In the genomic region with DNA sequence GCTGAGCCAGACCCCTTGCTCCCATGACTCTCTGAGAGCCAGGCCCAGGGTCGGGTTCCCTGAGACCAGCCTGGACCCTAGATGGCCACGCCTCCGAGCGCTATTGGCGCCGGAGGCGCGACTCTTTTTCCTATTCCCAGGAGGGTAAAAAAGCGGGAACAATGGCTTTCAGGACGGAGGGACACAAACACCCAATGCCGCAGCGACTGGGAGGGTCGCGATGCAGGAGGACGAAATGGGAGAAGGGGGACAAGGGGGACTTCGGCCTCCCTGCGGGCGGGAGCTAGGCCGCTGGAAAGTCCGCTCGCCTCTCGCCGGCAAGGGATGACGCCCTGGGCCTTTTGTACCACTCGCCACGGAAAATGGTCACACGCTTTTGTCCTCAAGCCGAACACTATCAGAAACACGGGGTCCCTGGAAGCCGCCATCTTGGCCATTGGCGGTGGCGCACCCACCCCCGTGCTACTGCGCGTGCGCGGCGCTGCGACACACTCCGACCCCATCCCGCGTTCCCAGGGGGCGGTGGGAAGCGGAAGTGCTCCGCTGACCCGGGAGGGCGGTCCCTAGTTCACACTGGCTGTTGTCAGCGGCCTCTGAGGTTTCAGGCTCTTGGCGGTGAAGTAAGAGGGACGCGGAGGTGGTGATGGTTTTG, we compare ENCODE assay signal across 1 cellular context.
TF ChIP-seq lines count a peak whose summit lies in the region.

No MANE protein-coding gene starts in this region.

TF ChIP-seq in H1, 55 proteins besides CTCF, POLR2A, EP300 and RAD21 (continued from another document):
- no peak for TF ChIP-seq RBBP5 (IDR thresholded peaks at IDR 0.05; ENCODE audit: borderline replicate concordance, low read depth, low read length)
- TF ChIP-seq, protein P1, sequence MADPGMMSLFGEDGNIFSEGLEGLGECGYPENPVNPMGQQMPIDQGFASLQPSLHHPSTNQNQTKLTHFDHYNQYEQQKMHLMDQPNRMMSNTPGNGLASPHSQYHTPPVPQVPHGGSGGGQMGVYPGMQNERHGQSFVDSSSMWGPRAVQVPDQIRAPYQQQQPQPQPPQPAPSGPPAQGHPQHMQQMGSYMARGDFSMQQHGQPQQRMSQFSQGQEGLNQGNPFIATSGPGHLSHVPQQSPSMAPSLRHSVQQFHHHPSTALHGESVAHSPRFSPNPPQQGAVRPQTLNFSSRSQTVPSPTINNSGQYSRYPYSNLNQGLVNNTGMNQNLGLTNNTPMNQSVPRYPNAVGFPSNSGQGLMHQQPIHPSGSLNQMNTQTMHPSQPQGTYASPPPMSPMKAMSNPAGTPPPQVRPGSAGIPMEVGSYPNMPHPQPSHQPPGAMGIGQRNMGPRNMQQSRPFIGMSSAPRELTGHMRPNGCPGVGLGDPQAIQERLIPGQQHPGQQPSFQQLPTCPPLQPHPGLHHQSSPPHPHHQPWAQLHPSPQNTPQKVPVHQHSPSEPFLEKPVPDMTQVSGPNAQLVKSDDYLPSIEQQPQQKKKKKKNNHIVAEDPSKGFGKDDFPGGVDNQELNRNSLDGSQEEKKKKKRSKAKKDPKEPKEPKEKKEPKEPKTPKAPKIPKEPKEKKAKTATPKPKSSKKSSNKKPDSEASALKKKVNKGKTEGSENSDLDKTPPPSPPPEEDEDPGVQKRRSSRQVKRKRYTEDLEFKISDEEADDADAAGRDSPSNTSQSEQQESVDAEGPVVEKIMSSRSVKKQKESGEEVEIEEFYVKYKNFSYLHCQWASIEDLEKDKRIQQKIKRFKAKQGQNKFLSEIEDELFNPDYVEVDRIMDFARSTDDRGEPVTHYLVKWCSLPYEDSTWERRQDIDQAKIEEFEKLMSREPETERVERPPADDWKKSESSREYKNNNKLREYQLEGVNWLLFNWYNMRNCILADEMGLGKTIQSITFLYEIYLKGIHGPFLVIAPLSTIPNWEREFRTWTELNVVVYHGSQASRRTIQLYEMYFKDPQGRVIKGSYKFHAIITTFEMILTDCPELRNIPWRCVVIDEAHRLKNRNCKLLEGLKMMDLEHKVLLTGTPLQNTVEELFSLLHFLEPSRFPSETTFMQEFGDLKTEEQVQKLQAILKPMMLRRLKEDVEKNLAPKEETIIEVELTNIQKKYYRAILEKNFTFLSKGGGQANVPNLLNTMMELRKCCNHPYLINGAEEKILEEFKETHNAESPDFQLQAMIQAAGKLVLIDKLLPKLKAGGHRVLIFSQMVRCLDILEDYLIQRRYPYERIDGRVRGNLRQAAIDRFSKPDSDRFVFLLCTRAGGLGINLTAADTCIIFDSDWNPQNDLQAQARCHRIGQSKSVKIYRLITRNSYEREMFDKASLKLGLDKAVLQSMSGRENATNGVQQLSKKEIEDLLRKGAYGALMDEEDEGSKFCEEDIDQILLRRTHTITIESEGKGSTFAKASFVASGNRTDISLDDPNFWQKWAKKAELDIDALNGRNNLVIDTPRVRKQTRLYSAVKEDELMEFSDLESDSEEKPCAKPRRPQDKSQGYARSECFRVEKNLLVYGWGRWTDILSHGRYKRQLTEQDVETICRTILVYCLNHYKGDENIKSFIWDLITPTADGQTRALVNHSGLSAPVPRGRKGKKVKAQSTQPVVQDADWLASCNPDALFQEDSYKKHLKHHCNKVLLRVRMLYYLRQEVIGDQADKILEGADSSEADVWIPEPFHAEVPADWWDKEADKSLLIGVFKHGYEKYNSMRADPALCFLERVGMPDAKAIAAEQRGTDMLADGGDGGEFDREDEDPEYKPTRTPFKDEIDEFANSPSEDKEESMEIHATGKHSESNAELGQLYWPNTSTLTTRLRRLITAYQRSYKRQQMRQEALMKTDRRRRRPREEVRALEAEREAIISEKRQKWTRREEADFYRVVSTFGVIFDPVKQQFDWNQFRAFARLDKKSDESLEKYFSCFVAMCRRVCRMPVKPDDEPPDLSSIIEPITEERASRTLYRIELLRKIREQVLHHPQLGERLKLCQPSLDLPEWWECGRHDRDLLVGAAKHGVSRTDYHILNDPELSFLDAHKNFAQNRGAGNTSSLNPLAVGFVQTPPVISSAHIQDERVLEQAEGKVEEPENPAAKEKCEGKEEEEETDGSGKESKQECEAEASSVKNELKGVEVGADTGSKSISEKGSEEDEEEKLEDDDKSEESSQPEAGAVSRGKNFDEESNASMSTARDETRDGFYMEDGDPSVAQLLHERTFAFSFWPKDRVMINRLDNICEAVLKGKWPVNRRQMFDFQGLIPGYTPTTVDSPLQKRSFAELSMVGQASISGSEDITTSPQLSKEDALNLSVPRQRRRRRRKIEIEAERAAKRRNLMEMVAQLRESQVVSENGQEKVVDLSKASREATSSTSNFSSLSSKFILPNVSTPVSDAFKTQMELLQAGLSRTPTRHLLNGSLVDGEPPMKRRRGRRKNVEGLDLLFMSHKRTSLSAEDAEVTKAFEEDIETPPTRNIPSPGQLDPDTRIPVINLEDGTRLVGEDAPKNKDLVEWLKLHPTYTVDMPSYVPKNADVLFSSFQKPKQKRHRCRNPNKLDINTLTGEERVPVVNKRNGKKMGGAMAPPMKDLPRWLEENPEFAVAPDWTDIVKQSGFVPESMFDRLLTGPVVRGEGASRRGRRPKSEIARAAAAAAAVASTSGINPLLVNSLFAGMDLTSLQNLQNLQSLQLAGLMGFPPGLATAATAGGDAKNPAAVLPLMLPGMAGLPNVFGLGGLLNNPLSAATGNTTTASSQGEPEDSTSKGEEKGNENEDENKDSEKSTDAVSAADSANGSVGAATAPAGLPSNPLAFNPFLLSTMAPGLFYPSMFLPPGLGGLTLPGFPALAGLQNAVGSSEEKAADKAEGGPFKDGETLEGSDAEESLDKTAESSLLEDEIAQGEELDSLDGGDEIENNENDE (IDR thresholded peaks at IDR 0.05; ENCODE audit: insufficient replicate concordance, low read length) = no peak
- TF ChIP-seq HDAC2 (IDR thresholded peaks at IDR 0.05; ENCODE audit: borderline replicate concordance in 1 of 2, low read depth in 2 of 2, low read length in 2 of 2) = no peak
- TF ChIP-seq RNF2 (IDR thresholded peaks at IDR 0.05; ENCODE audit: borderline replicate concordance, low read depth, low read length, missing control alignments, poor library complexity, severe bottlenecking) = no peak
- peak; percentile 46; the same call in 1 of the 2 replicates for TF ChIP-seq CREB1 (IDR thresholded peaks at IDR 0.05)
- peak; percentile 35; the same call in 1 of the 2 replicates for TF ChIP-seq MAX (IDR thresholded peaks at IDR 0.05)
- peak; percentile 78 for TF ChIP-seq POLR2AphosphoS5 (IDR thresholded peaks at IDR 0.05; ENCODE audit: low read depth, low read length)
- TF ChIP-seq, protein P2, sequence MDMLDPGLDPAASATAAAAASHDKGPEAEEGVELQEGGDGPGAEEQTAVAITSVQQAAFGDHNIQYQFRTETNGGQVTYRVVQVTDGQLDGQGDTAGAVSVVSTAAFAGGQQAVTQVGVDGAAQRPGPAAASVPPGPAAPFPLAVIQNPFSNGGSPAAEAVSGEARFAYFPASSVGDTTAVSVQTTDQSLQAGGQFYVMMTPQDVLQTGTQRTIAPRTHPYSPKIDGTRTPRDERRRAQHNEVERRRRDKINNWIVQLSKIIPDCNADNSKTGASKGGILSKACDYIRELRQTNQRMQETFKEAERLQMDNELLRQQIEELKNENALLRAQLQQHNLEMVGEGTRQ (IDR thresholded peaks at IDR 0.05; ENCODE audit: low read length) = no peak
- no peak for TF ChIP-seq RXRA (IDR thresholded peaks at IDR 0.05; ENCODE audit: insufficient read depth, low read depth, low read length)
- TF ChIP-seq SIX5 (IDR thresholded peaks at IDR 0.05; ENCODE audit: low read depth, low read length) = no peak
- TF ChIP-seq SIN3A (conservative IDR thresholded peaks at IDR 0.05 in 1 of 2, IDR thresholded peaks at IDR 0.05 in 1 of 2; ENCODE audit: low read depth in 1 of 2, low read length in 2 of 2) = no peak
- TF ChIP-seq BRCA1 (IDR thresholded peaks at IDR 0.05; ENCODE audit: low read depth, low read length) = no peak
- TF ChIP-seq JUND (IDR thresholded peaks at IDR 0.05; ENCODE audit: low read length) = no peak
- TF ChIP-seq ATF2 (IDR thresholded peaks at IDR 0.05; ENCODE audit: low read length) = no peak
- peak; percentile 47 for TF ChIP-seq NRF1 (IDR thresholded peaks at IDR 0.05; ENCODE audit: low read depth, low read length)
- TF ChIP-seq KDM5A (IDR thresholded peaks at IDR 0.05; ENCODE audit: low read length) = no peak
- no peak for TF ChIP-seq ATF3 (IDR thresholded peaks at IDR 0.05; ENCODE audit: insufficient read depth, low read depth, low read length)
- TF ChIP-seq, protein P3, sequence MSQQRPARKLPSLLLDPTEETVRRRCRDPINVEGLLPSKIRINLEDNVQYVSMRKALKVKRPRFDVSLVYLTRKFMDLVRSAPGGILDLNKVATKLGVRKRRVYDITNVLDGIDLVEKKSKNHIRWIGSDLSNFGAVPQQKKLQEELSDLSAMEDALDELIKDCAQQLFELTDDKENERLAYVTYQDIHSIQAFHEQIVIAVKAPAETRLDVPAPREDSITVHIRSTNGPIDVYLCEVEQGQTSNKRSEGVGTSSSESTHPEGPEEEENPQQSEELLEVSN (IDR thresholded peaks at IDR 0.05) = peak; percentile 52
- no peak for TF ChIP-seq MAFK (IDR thresholded peaks at IDR 0.05; ENCODE audit: low read depth, low read length)
- TF ChIP-seq SIRT6 (IDR thresholded peaks at IDR 0.05; ENCODE audit: low read length) = no peak
- TF ChIP-seq RFX5 (IDR thresholded peaks at IDR 0.05; ENCODE audit: borderline replicate concordance, low read depth, low read length) = no peak
- TF ChIP-seq TBP (IDR thresholded peaks at IDR 0.05; ENCODE audit: low read depth, low read length) = peak; percentile 58; the same call in 1 of the 2 replicates
- TF ChIP-seq CTBP2 (IDR thresholded peaks at IDR 0.05; ENCODE audit: borderline replicate concordance, insufficient read depth, insufficient read length, low read length) = no peak
- TF ChIP-seq CEBPB (IDR thresholded peaks at IDR 0.05; ENCODE audit: low read depth, low read length) = no peak
- TF ChIP-seq CHD1 (IDR thresholded peaks at IDR 0.05; ENCODE audit: low read depth, low read length) = no peak
- TF ChIP-seq BACH1 (IDR thresholded peaks at IDR 0.05; ENCODE audit: low read length) = no peak
- TF ChIP-seq EZH2 (IDR thresholded peaks at IDR 0.05; ENCODE audit: low read depth, low read length, severe bottlenecking) = no peak
- no peak for TF ChIP-seq HDAC6 (IDR thresholded peaks at IDR 0.05; ENCODE audit: low read depth, low read length)
- TF ChIP-seq TAF7 (optimal IDR thresholded peaks at IDR 0.05; ENCODE audit: borderline replicate concordance, low read depth, low read length) = no peak
- no peak for TF ChIP-seq KDM4A (IDR thresholded peaks at IDR 0.05; ENCODE audit: low read depth, low read length, severe bottlenecking)
- TF ChIP-seq PHF8 (conservative IDR thresholded peaks at IDR 0.05; ENCODE audit: low read depth, low read length) = peak; percentile 81
- TF ChIP-seq YY1 (IDR thresholded peaks at IDR 0.05; ENCODE audit: low read depth, low read length) = peak; percentile 93
- no peak for TF ChIP-seq EGR1 (IDR thresholded peaks at IDR 0.05; ENCODE audit: borderline replicate concordance, low read depth, low read length)
- TF ChIP-seq TCF12 (IDR thresholded peaks at IDR 0.05; ENCODE audit: low read depth, low read length) = no peak
- TF ChIP-seq TAF1 (IDR thresholded peaks at IDR 0.05; ENCODE audit: low read depth, low read length) = peak; percentile 81
- TF ChIP-seq NANOG (IDR thresholded peaks at IDR 0.05; ENCODE audit: insufficient read depth, low read depth, low read length, poor library complexity, severe bottlenecking) = no peak
- no peak for TF ChIP-seq ZNF274 (IDR thresholded peaks at IDR 0.05; ENCODE audit: borderline replicate concordance, extremely low read depth, low read length)
- TF ChIP-seq POU5F1 (IDR thresholded peaks at IDR 0.05; ENCODE audit: low read depth, low read length) = no peak
- TF ChIP-seq KDM1A (IDR thresholded peaks at IDR 0.05; ENCODE audit: borderline replicate concordance, low read length) = no peak
- no peak for TF ChIP-seq SUZ12 (IDR thresholded peaks at IDR 0.05; ENCODE audit: low read length)
